In genomic region chr1:235159930-235160329, GRCh38 we compare ENCODE assay signal across 1 cellular context.
TF ChIP-seq lines count a peak whose summit lies in the region.

No MANE protein-coding gene starts in this region.

TF ChIP-seq in HepG2, 621 proteins besides CTCF, POLR2A, EP300 and RAD21:
- TF ChIP-seq ZBTB38 (CRISPR knock-in tag; IDR thresholded peaks at IDR 0.05) (peak; percentile 97; the same call in 1 of the 2 replicates), ZSCAN31 (CRISPR knock-in tag; IDR thresholded peaks at IDR 0.05; ENCODE audit: low read depth) (0 out of 2 replicates have a peak, but pooled peaks have one; percentile 27)
TF ChIP-seq in HepG2: peak in this region for 2; not testable (repeated sequence) for 619.
